Comparison of ENCODE assay signal across 20 cellular contexts in genomic region chr18:75066223-75066622, GRCh38.
"Had no signal": no experiment of that assay in that cellular context is flagged by ENCODE, and none has a peak within 500 bp of the region (broad histone marks: within the 10 kb centered on the region; RNA-seq: fewer than 3 reads in every experiment).

No MANE protein-coding gene starts in this region.

- ATAC-seq: activated T-helper 17 cell treated with anti-CD3 and anti-CD28 coated beads, Interleukin-2, amount 50 U/mL, for 72 hours had no signal

- H3K27me3 Mint-ChIP-seq: activated B cell treated with CpG ODN at 0.5 μM for 24 hours; activated CD4-positive, alpha-beta memory T cell treated with anti-CD3 and anti-CD28 coated beads, Interleukin-2, amount 10 ng/mL, durations not matched to agents 7 days and 5 days; activated naive CD8-positive, alpha-beta T cell; activated T-helper 17 cell treated with anti-CD3 and anti-CD28 coated beads, Interleukin-2, amount 50 U/mL, for 72 hours had no signal

- H3K27ac Mint-ChIP-seq: activated B cell treated with CpG ODN at 0.5 μM for 24 hours; activated naive CD4-positive, alpha-beta T cell treated with anti-CD3 and anti-CD28 coated beads for 36 hours; activated naive CD8-positive, alpha-beta T cell had no signal

- H3K9me3 Mint-ChIP-seq: activated B cell treated with CpG ODN at 0.5 μM for 24 hours; activated CD4-positive, alpha-beta memory T cell treated with anti-CD3 and anti-CD28 coated beads, Interleukin-2, amount 10 ng/mL, durations not matched to agents 7 days and 5 days; activated naive CD4-positive, alpha-beta T cell treated with anti-CD3 and anti-CD28 coated beads for 36 hours; activated T-helper 17 cell treated with anti-CD3 and anti-CD28 coated beads, Interleukin-2, amount 50 U/mL, for 72 hours; T-helper 1 cell treated with Interleukin-12 subunit alpha and Interleukin-12 subunit beta and Interleukin-4 antibody, amounts not matched to agents 30 μg/mL and 1 μg/mL, for 36 hours had no signal

- H3K4me3 Mint-ChIP-seq: activated B cell treated with CpG ODN at 0.5 μM for 24 hours; activated CD4-positive, alpha-beta memory T cell treated with anti-CD3 and anti-CD28 coated beads, Interleukin-2, amount 10 ng/mL, durations not matched to agents 7 days and 5 days; activated naive CD4-positive, alpha-beta T cell treated with anti-CD3 and anti-CD28 coated beads for 36 hours; activated naive CD8-positive, alpha-beta T cell; activated T-helper 17 cell treated with anti-CD3 and anti-CD28 coated beads, Interleukin-2, amount 50 U/mL, for 72 hours; T-helper 1 cell treated with Interleukin-12 subunit alpha and Interleukin-12 subunit beta and Interleukin-4 antibody, amounts not matched to agents 30 μg/mL and 1 μg/mL, for 36 hours had no signal

- DNase-seq: activated B cell treated with CpG ODN at 0.5 μM for 24 hours; activated CD4-positive, alpha-beta memory T cell treated with anti-CD3 and anti-CD28 coated beads, Interleukin-2, amount 10 ng/mL, durations not matched to agents 7 days and 5 days; activated CD4-positive, alpha-beta T cell treated with anti-CD3 and anti-CD28 coated beads for 1 hour; activated CD4-positive, alpha-beta T cell treated with anti-CD3 and anti-CD28 coated beads, Interleukin-2, amount 50 U/mL, for 1 hour; activated gamma-delta T cell; activated naive CD4-positive, alpha-beta T cell treated with anti-CD3 and anti-CD28 coated beads for 36 hours; activated T-cell treated with anti-CD3 and anti-CD28 coated beads for 4 hours; activated T-cell treated with anti-CD3 and anti-CD28 coated beads, Interleukin-2, amount 50 U/mL, for 48 hours; brain microvascular endothelial cell; cerebellar nuclear complex; NCI-H1436; NCI-H1694 treated with DMSO at 0.1 percent for 48 hours; NCI-H2029 treated with DMSO at 0.1 percent for 48 hours; NCI-H2171; NCI-H510A; NCI-H526 treated with DMSO at 0.1 percent for 48 hours; SHP77 had no signal
